In the genomic region with DNA sequence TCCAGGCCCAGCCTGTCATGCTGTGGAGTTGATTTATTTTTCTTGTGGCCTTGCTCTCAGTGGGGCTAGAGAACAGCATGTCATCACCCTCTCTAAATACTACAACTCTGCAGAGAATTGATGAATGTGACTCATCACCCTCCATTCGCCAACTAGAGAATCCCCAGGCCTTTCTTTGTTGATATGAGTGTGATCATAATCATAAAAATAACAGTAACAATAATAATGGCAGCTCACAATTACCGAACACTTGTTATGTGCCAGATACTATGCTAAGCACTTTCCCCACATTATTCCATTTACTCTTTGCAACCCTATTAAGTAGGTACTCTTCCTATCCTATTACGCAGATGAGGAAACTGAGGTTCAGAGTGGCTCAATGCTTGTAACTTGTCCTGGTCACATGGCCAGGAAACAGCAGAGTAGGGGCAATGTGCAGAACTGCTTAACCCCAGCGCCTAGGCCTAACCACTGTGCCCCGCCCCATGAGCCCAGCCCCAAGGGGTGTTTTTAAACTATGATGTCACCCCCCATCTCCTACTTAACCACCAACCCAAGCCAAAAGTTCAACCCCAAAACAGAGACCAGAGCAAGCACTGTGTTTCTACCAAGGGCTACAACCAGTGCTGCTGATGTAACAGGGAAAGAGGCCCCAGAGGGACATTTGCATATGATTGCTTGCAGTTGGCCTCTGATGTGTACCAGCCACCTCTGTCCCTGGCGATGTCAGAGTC, we compare ENCODE assay signal across 9 cellular contexts.
DNase-seq lines count a peak whose midpoint lies in the region; ATAC-seq and TF ChIP-seq lines count a peak whose summit lies in the region.
"Had no signal": no experiment of that assay in that cellular context is flagged by ENCODE, and none has a peak within 500 bp of the region (broad histone marks: within the 10 kb centered on the region; RNA-seq: fewer than 3 reads in every experiment).

No MANE protein-coding gene starts in this region.

- no peak overlapping the region for H2BK120ac ChIP-seq in neuronal stem cell (ENCODE audit: low read depth, low read length)

- no peaks in the 10 kb centered on the region for H3K9me3 ChIP-seq in MG63
- no peaks in the 10 kb centered on the region for H3K9me3 ChIP-seq in neuronal stem cell (replicated peaks in 1 of 2; ENCODE audit: control insufficient read depth in 2 of 2, insufficient read depth in 1 of 2, low read depth in 1 of 2, low read length in 2 of 2)
- H3K9me3 ChIP-seq: psoas muscle had no signal

- no peak overlapping the region for H2AK5ac ChIP-seq in neuronal stem cell (ENCODE audit: low read depth, low read length)

- peak overlapping the region; percentile 84 for H2AFZ ChIP-seq in neuronal stem cell (ENCODE audit: low read length)

- no peak overlapping the region for H3K14ac ChIP-seq in neuronal stem cell (ENCODE audit: low read length)

- no peak overlapping the region for H4K91ac ChIP-seq in neuronal stem cell (ENCODE audit: low read depth, low read length, poor library complexity)

- H3K27ac ChIP-seq in neuronal stem cell (replicated peaks; ENCODE audit: low read length), result no peak overlapping the region
- H3K27ac ChIP-seq: psoas muscle had no signal

- H3K4me2 ChIP-seq in neuronal stem cell (ENCODE audit: insufficient read depth, low read length, poor library complexity, severe bottlenecking), result no peak overlapping the region

- H2BK5ac ChIP-seq in neuronal stem cell (ENCODE audit: low read length), result no peak overlapping the region

- no peak for ATAC-seq in GM21367 (IDR thresholded peaks at IDR 0.05; ENCODE audit: unreplicated experiment)
- ATAC-seq: psoas muscle had no signal

- peaks cover 0 to 10% of the 10 kb centered on the region in 2 donors for H3K4me1 ChIP-seq in neuronal stem cell (ENCODE audit: control insufficient read depth in 2 of 2, insufficient read depth in 1 of 2, low read depth in 1 of 2, low read length in 2 of 2)
- H3K4me1 ChIP-seq: psoas muscle had no signal

- H3K23ac ChIP-seq in neuronal stem cell (ENCODE audit: low read depth, low read length, poor library complexity), result no peak overlapping the region

- no CpG with 5 or more reads among the region's 6 CpGs for WGBS in neuronal stem cell (ENCODE audit: extremely low coverage in 2 of 2, insufficient read length in 2 of 2, insufficient replicate concordance in 1 of 2), 2 donors

- TF ChIP-seq CTCF in GM10266 (IDR thresholded peaks at IDR 0.05; ENCODE audit: control insufficient read depth, insufficient read depth, low read depth, missing control alignments), result no peak

- no peak overlapping the region for H3K9ac ChIP-seq in neuronal stem cell (ENCODE audit: low read depth, low read length, poor library complexity)

- DNase-seq in ELR (ENCODE audit: low read depth) (peak; percentile 59), MG63 (peak; percentile 78), dedifferentiated amniotic fluid mesenchymal stem cell (ENCODE audit: extremely low spot score) (peak; percentile 43), neuronal stem cell (ENCODE audit: low spot score) (no peak), GM10266 (ENCODE audit: extremely low spot score) (no peak), KG1 (lab: John Stamatoyannopoulos, UW) (no peak), NCI-H510A treated with DMSO at 0.1 percent for 48 hours (lab: John Stamatoyannopoulos, UW) (no peak)
- DNase-seq: psoas muscle had no signal

- H3K4ac ChIP-seq in neuronal stem cell (ENCODE audit: low read length), result no peak overlapping the region

- H3K4me3 ChIP-seq in MG63 (no peak overlapping the region), neuronal stem cell (ENCODE audit: low read length in 2 of 2) (no peak overlapping the region)
- H3K4me3 ChIP-seq: psoas muscle had no signal

- H3K27me3 ChIP-seq in MG63 (peaks cover 16% of the 10 kb centered on the region), neuronal stem cell (ENCODE audit: control insufficient read depth in 3 of 3, insufficient read depth in 3 of 3, low read depth in 1 of 3, low read length in 3 of 3) (peaks cover 0 to 9% (median 0%) of the 10 kb centered on the region in 3 experiments)

- H2BK15ac ChIP-seq in neuronal stem cell (ENCODE audit: low read length), result no peak overlapping the region

- H3K36me3 ChIP-seq in MG63, result no peaks in the 10 kb centered on the region
- no peaks in the 10 kb centered on the region for H3K36me3 ChIP-seq in neuronal stem cell (replicated peaks in 1 of 2; ENCODE audit: control insufficient read depth in 2 of 2, insufficient read depth in 2 of 2, low read length in 2 of 2)

- H3K18ac ChIP-seq in neuronal stem cell (ENCODE audit: low read length), result no peak overlapping the region

- H3K79me1 ChIP-seq in neuronal stem cell (ENCODE audit: low read depth, low read length), result no peaks in the 10 kb centered on the region

- no peak overlapping the region for H4K8ac ChIP-seq in neuronal stem cell (ENCODE audit: low read depth, low read length)

- no peak overlapping the region for H2BK12ac ChIP-seq in neuronal stem cell (ENCODE audit: low read length)

Comparison
In these comparisons a context has a peak if more than half of its experiments do, and no peak if none do; other contexts are left out.
1. DNase-seq: peak in ELR (single experiment), MG63 (single experiment) and dedifferentiated amniotic fluid mesenchymal stem cell (single experiment); none in neuronal stem cell (single experiment), GM10266 (single experiment), KG1 (single experiment) and NCI-H510A treated with DMSO at 0.1 percent for 48 hours (single experiment).